In genomic region chr18:48667276-48668254, GRCh38 we compare ENCODE assay signal across 8 cellular contexts.
DNase-seq lines count a peak whose midpoint lies in the region; ATAC-seq lines count a peak whose summit lies in the region.

No MANE protein-coding gene starts in this region.

- H3K4me1 Mint-ChIP-seq in stimulated activated memory B cell treated with anti-CD40 and anti-IgM and Interleukin-4, amounts not matched to agents 10 μg/mL and 1 μg/mL and 100 μg/mL, for 72 hours = peaks cover 22% of the 10 kb centered on the region

- no peak overlapping the region for H3K27ac ChIP-seq in right cardiac atrium (ENCODE audit: low read length)

- peaks cover 10% of the 10 kb centered on the region for H3K9me3 Mint-ChIP-seq in stimulated activated memory B cell treated with anti-CD40 and anti-IgM and Interleukin-4, amounts not matched to agents 10 μg/mL and 1 μg/mL and 100 μg/mL, for 72 hours

- H3K4me3 ChIP-seq in right cardiac atrium (ENCODE audit: low read length) = no peak overlapping the region

- intact Hi-C loops in cardiac septum (cut with DNase I) (loop anchor here (10.0 kb wide), 1 partner anchor 633 kb away; no protein-coding TSS in a partner anchor), right cardiac atrium (cut with DNase I) (loop anchor here in 1 of 4 donors (10.0 kb wide), 1 partner anchor 53 kb away; no protein-coding TSS in a partner anchor)

- H3K27me3 ChIP-seq in right cardiac atrium (ENCODE audit: control insufficient read depth, insufficient read depth) = no peaks in the 10 kb centered on the region

- H3K36me3 Mint-ChIP-seq in stimulated activated memory B cell treated with anti-CD40 and anti-IgM and Interleukin-4, amounts not matched to agents 10 μg/mL and 1 μg/mL and 100 μg/mL, for 72 hours = peaks cover 29% of the 10 kb centered on the region

- no peaks in the 10 kb centered on the region for H3K27me3 Mint-ChIP-seq in stimulated activated memory B cell treated with anti-CD40 and anti-IgM and Interleukin-4, amounts not matched to agents 10 μg/mL and 1 μg/mL and 100 μg/mL, for 72 hours

- H3K4me1 ChIP-seq in right cardiac atrium (ENCODE audit: control insufficient read depth, insufficient read depth, low read length) = no peaks in the 10 kb centered on the region

- no peak for ATAC-seq in right cardiac atrium
- peak; percentile 88 for ATAC-seq in stimulated activated memory B cell treated with anti-CD40 and anti-IgM and Interleukin-4, amounts not matched to agents 10 μg/mL and 1 μg/mL and 100 μg/mL, for 72 hours
- ATAC-seq in HG02885 (IDR thresholded peaks at IDR 0.05; ENCODE audit: poor library complexity, unreplicated experiment) = no peak

- DNase-seq in cardiac septum (ENCODE audit: low spot score) (peak; percentile 68), right cardiac atrium (no peak), NCI-H1694 (lab: John Stamatoyannopoulos, UW) (peak; percentile 48), dermis blood vessel endothelial cell (peak; percentile 26), NCI-H187 treated with DMSO at 0.1 percent for 48 hours (lab: John Stamatoyannopoulos, UW) (no peak)
- DNase-seq in activated CD8-positive, alpha-beta memory T cell treated with anti-CD3 and anti-CD28 coated beads for 24 hours = no peak

- 92% methylated on average over 13 of the region's 13 CpGs for WGBS in right cardiac atrium

- peak overlapping the region; percentile 65 for H3K27ac Mint-ChIP-seq in stimulated activated memory B cell treated with anti-CD40 and anti-IgM and Interleukin-4, amounts not matched to agents 10 μg/mL and 1 μg/mL and 100 μg/mL, for 72 hours

- H3K9me3 ChIP-seq in right cardiac atrium (ENCODE audit: control insufficient read depth, low read length) = no peaks in the 10 kb centered on the region

- H3K4me3 Mint-ChIP-seq in stimulated activated memory B cell treated with anti-CD40 and anti-IgM and Interleukin-4, amounts not matched to agents 10 μg/mL and 1 μg/mL and 100 μg/mL, for 72 hours = no peak overlapping the region

Comparison
In these comparisons a context has a peak if more than half of its experiments do, and no peak if none do; other contexts are left out.
1. DNase-seq: peak in cardiac septum (single experiment), NCI-H1694 (single experiment) and dermis blood vessel endothelial cell (single experiment); none in right cardiac atrium (0 of 3), activated CD8-positive, alpha-beta memory T cell treated with anti-CD3 and anti-CD28 coated beads for 24 hours (single experiment) and NCI-H187 treated with DMSO at 0.1 percent for 48 hours (single experiment).